Comparison of ENCODE assay signal across 23 cellular contexts in the genomic region with DNA sequence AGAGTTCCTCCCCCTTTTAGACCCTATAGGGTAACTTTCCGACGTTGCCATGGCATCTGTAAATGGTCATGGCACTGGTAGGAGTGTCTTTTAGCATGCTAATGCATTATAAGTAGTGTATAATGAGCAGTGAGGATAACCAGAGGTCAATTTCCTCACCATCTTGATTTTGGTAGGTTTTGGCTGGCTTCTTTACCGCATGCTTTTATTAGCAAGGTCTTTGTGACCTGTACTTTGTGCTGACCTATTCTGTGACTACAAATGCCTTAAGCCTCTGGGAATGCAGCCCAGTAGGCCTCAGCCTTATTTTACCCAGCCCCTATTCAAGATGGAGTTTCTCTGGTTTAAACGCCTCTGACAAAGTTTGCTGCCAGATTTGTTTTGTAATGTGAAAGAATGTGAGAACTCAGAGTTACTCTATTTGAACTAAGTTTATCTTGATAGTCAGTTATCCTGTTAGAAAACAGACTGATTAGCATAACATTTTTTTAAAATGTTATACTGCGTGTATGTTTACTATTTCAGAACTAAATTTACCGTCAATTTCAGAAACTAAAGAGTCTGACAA.
DNase-seq lines count a peak whose midpoint lies in the region; TF ChIP-seq lines count a peak whose summit lies in the region.
"Had no signal": no experiment of that assay in that cellular context is flagged by ENCODE, and none has a peak within 500 bp of the region (broad histone marks: within the 10 kb centered on the region; RNA-seq: fewer than 3 reads in every experiment).

No MANE protein-coding gene starts in this region.

- CTCF ChIA-PET in activated CD4-positive, alpha-beta T cell treated with anti-CD3 and anti-CD28 coated beads, Interleukin-2, amount 10 ng/mL, durations not matched to agents 7 days and 5 days (lab: Charles Lee), result interaction anchor here (1.4 kb wide), 1 partner anchor 11 kb away, joined by 3 read pairs; a partner anchor contains a TSS

- H3K27ac Mint-ChIP-seq in activated CD4-positive, alpha-beta T cell treated with anti-CD3 and anti-CD28 coated beads, Interleukin-2, amount 10 ng/mL, durations not matched to agents 7 days and 5 days, result peak overlapping the region; percentile 33
- peak overlapping the region; percentile 1 for H3K27ac Mint-ChIP-seq in neural crest cell (ENCODE audit: unreplicated experiment)
- H3K27ac Mint-ChIP-seq: activated naive CD4-positive, alpha-beta T cell treated with anti-CD3 and anti-CD28 coated beads, Interleukin-2, amount 10 ng/mL, durations not matched to agents 7 days and 5 days had no signal

- H3K27me3 ChIP-seq in DOHH2 (ENCODE audit: control insufficient read depth, low read length), result no peaks in the 10 kb centered on the region
- H3K27me3 ChIP-seq: esophagus squamous epithelium, gastroesophageal sphincter, uterus had no signal

- no peaks in the 10 kb centered on the region for H3K79me2 ChIP-seq in DOHH2 (ENCODE audit: control insufficient read depth, low read length)

- no peaks in the 10 kb centered on the region for H3K9me3 Mint-ChIP-seq in activated CD4-positive, alpha-beta T cell treated with anti-CD3 and anti-CD28 coated beads, Interleukin-2, amount 10 ng/mL, durations not matched to agents 7 days and 5 days
- H3K9me3 Mint-ChIP-seq in neural crest cell, result no peaks in the 10 kb centered on the region
- H3K9me3 Mint-ChIP-seq: activated naive CD4-positive, alpha-beta T cell treated with anti-CD3 and anti-CD28 coated beads, Interleukin-2, amount 10 ng/mL, durations not matched to agents 7 days and 5 days; CD4-positive, alpha-beta memory T cell had no signal

- no peaks in the 10 kb centered on the region for H4K20me1 ChIP-seq in DOHH2 (ENCODE audit: control insufficient read depth, insufficient read depth, low read depth, low read length)

- H3K4me2 ChIP-seq in DOHH2 (ENCODE audit: low read length), result no peak overlapping the region

- peaks cover 32% of the 10 kb centered on the region for H3K36me3 ChIP-seq in DOHH2 (ENCODE audit: control insufficient read depth, low read length)
- peaks cover 4% of the 10 kb centered on the region; the same call in 1 of the 2 replicates for H3K36me3 ChIP-seq in SK-N-MC (ENCODE audit: insufficient read depth, low read length)
- H3K36me3 ChIP-seq: esophagus squamous epithelium, gastroesophageal sphincter, uterus had no signal

- TF ChIP-seq CTCF in DOHH2 (IDR thresholded peaks at IDR 0.05; ENCODE audit: low read depth, low read length, poor library complexity, severe bottlenecking), result no peak
- no peak for TF ChIP-seq CTCF in neural crest cell (conservative IDR thresholded peaks at IDR 0.05)

- no peak for DNase-seq in activated CD4-positive, alpha-beta T cell treated with anti-CD3 and anti-CD28 coated beads, Interleukin-2, amount 10 ng/mL, durations not matched to agents 7 days and 5 days
- no peak for DNase-seq in activated CD4-positive, alpha-beta T cell treated with anti-CD3 and anti-CD28 coated beads, Interleukin-2, amount 50 U/mL, for 4 hours
- no peak for DNase-seq in SK-N-MC (ENCODE audit: low read depth, low spot score)
- DNase-seq in neural crest cell (ENCODE audit: low read depth, low spot score), result no peak
- DNase-seq in NCI-H2029 treated with DMSO at 0.1 percent for 48 hours (lab: John Stamatoyannopoulos, UW), result no peak
- no peak for DNase-seq in T-helper 9 cell
- no peak for DNase-seq in ureter (ENCODE audit: low spot score)
- DNase-seq: activated naive CD4-positive, alpha-beta T cell treated with anti-CD3 and anti-CD28 coated beads, Interleukin-2, amount 10 ng/mL, durations not matched to agents 7 days and 5 days; activated T-cell treated with anti-CD3 and anti-CD28 coated beads for 4 hours; CD4-positive, alpha-beta memory T cell; effector memory CD4-positive, alpha-beta T cell; esophagus squamous epithelium; KG1; kidney glomerular epithelial cell; mammary epithelial cell; MV-4-11; naive B cell; NCI-H187 treated with DMSO at 0.1 percent for 48 hours; stimulated activated CD4-positive, alpha-beta T cell treated with anti-CD3 and anti-CD28 coated beads, Interleukin-15, amount 100 ng/mL, for 24 hours; substantia nigra; uterus had no signal

- H3K4me3 Mint-ChIP-seq in activated CD4-positive, alpha-beta T cell treated with anti-CD3 and anti-CD28 coated beads, Interleukin-2, amount 10 ng/mL, durations not matched to agents 7 days and 5 days, result no peak overlapping the region
- peak overlapping the region; percentile 63 for H3K4me3 Mint-ChIP-seq in neural crest cell
- H3K4me3 Mint-ChIP-seq: activated naive CD4-positive, alpha-beta T cell treated with anti-CD3 and anti-CD28 coated beads, Interleukin-2, amount 10 ng/mL, durations not matched to agents 7 days and 5 days; CD4-positive, alpha-beta memory T cell had no signal

- H3K4me1 ChIP-seq in DOHH2 (ENCODE audit: control insufficient read depth, low read length), result peaks cover 71% of the 10 kb centered on the region
- H3K4me1 ChIP-seq: uterus had no signal

- peaks cover 23% of the 10 kb centered on the region for H3K36me3 Mint-ChIP-seq in activated CD4-positive, alpha-beta T cell treated with anti-CD3 and anti-CD28 coated beads, Interleukin-2, amount 10 ng/mL, durations not matched to agents 7 days and 5 days (ENCODE audit: low read depth)
- H3K36me3 Mint-ChIP-seq in neural crest cell (ENCODE audit: low read depth), result peaks cover 3% of the 10 kb centered on the region

- POLR2A ChIA-PET in activated CD4-positive, alpha-beta T cell treated with anti-CD3 and anti-CD28 coated beads, Interleukin-2, amount 10 ng/mL, durations not matched to agents 7 days and 5 days (lab: Charles Lee), result no interaction called here

- H3K4me3 ChIP-seq in DOHH2 (ENCODE audit: low read length) (no peak overlapping the region), SK-N-MC (no peak overlapping the region)
- H3K4me3 ChIP-seq: esophagus squamous epithelium, gastroesophageal sphincter, uterus had no signal

- H3K4me1 Mint-ChIP-seq in activated CD4-positive, alpha-beta T cell treated with anti-CD3 and anti-CD28 coated beads, Interleukin-2, amount 10 ng/mL, durations not matched to agents 7 days and 5 days, result peaks cover 59% of the 10 kb centered on the region
- peaks cover 45% of the 10 kb centered on the region for H3K4me1 Mint-ChIP-seq in neural crest cell

- H3K9ac ChIP-seq in SK-N-MC (ENCODE audit: insufficient read length), result no peak overlapping the region

- H3F3A ChIP-seq in DOHH2 (ENCODE audit: control insufficient read depth, insufficient read depth), result peaks cover 53% of the 10 kb centered on the region

- no peaks in the 10 kb centered on the region for H3K27me3 Mint-ChIP-seq in activated CD4-positive, alpha-beta T cell treated with anti-CD3 and anti-CD28 coated beads, Interleukin-2, amount 10 ng/mL, durations not matched to agents 7 days and 5 days
- peaks cover 15% of the 10 kb centered on the region for H3K27me3 Mint-ChIP-seq in neural crest cell (ENCODE audit: low read depth)
- H3K27me3 Mint-ChIP-seq: CD4-positive, alpha-beta memory T cell; naive B cell had no signal

- H3K27ac ChIP-seq in DOHH2 (ENCODE audit: low read depth, low read length), result peak overlapping the region; percentile 99; the same call in 1 of the 2 replicates
- H3K27ac ChIP-seq in SK-N-MC, result 0 out of 2 replicates have a peak overlapping the region, but pooled peaks have one; percentile 3
- H3K27ac ChIP-seq: esophagus squamous epithelium, gastroesophageal sphincter, uterus had no signal

- no peaks in the 10 kb centered on the region for H3K9me3 ChIP-seq in DOHH2 (ENCODE audit: control insufficient read depth, insufficient read depth, low read length)
- H3K9me3 ChIP-seq in SK-N-MC (ENCODE audit: low read depth, low read length), result no peaks in the 10 kb centered on the region
- H3K9me3 ChIP-seq: esophagus squamous epithelium, gastroesophageal sphincter, uterus had no signal

- no peaks in the 10 kb centered on the region for H3K9me2 ChIP-seq in DOHH2 (replicated peaks; ENCODE audit: control insufficient read depth, low read length)
